ENCODE assay signal across 2 cellular contexts in the genomic region with DNA sequence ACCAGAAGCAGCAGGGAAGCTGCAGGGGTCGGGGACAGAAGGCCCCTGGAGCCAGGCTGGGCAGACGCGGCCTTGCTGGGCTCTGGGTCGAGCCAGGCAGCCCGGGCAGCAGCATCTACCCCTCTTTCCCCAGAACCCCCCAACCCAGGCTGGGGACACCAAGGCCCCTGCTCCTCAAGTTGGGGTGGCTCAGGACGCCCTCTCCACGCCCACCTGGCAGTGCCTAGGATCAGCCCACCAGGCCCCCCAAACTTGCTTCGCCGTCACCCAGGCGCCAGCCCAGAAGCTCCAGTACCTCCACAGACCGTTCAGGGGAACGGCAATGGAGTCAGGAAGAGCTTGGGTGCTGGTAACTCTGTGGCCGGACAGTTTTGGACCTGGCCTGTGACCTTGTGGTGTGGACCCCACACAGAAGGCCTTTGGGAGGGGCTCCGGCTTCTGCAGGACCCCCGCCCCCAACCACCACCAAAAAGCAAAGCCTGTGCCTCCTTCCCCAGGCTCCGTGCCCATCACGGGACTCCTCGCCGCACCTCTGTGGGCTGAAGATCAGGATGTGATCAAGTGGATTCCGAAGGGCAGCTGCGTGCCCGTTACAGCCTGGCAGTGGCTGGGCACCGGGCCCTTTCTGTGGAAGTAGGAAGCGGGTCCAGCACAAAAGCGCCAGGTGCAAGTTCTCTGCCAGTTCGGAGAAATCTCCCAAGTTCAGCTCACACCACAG.
TF ChIP-seq lines count a peak whose summit lies in the region.

No MANE protein-coding gene starts in this region.

TF ChIP-seq in A549, 52 proteins besides CTCF, POLR2A, EP300 and RAD21 (continued from another document):
- TF ChIP-seq, protein P1, sequence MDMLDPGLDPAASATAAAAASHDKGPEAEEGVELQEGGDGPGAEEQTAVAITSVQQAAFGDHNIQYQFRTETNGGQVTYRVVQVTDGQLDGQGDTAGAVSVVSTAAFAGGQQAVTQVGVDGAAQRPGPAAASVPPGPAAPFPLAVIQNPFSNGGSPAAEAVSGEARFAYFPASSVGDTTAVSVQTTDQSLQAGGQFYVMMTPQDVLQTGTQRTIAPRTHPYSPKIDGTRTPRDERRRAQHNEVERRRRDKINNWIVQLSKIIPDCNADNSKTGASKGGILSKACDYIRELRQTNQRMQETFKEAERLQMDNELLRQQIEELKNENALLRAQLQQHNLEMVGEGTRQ (IDR thresholded peaks at IDR 0.05) = no peak
- no peak for TF ChIP-seq POLR2AphosphoS2 (conservative IDR thresholded peaks at IDR 0.05; ENCODE audit: low read length)
- TF ChIP-seq GATA3 (IDR thresholded peaks at IDR 0.05; ENCODE audit: borderline replicate concordance) = no peak
- TF ChIP-seq, protein P2, sequence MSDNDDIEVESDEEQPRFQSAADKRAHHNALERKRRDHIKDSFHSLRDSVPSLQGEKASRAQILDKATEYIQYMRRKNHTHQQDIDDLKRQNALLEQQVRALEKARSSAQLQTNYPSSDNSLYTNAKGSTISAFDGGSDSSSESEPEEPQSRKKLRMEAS (IDR thresholded peaks at IDR 0.05) = no peak
- no peak for TF ChIP-seq RCOR1 (IDR thresholded peaks at IDR 0.05; ENCODE audit: low read depth, low read length)
- no peak for TF ChIP-seq MAFK (IDR thresholded peaks at IDR 0.05; ENCODE audit: partially characterized antibody)
- TF ChIP-seq, protein P3, sequence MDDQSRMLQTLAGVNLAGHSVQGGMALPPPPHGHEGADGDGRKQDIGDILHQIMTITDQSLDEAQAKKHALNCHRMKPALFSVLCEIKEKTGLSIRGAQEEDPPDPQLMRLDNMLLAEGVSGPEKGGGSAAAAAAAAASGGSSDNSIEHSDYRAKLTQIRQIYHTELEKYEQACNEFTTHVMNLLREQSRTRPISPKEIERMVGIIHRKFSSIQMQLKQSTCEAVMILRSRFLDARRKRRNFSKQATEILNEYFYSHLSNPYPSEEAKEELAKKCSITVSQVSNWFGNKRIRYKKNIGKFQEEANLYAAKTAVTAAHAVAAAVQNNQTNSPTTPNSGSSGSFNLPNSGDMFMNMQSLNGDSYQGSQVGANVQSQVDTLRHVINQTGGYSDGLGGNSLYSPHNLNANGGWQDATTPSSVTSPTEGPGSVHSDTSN (IDR thresholded peaks at IDR 0.05) = no peak
- TF ChIP-seq CBX8 (IDR thresholded peaks at IDR 0.05) = no peak
- TF ChIP-seq, protein P4, sequence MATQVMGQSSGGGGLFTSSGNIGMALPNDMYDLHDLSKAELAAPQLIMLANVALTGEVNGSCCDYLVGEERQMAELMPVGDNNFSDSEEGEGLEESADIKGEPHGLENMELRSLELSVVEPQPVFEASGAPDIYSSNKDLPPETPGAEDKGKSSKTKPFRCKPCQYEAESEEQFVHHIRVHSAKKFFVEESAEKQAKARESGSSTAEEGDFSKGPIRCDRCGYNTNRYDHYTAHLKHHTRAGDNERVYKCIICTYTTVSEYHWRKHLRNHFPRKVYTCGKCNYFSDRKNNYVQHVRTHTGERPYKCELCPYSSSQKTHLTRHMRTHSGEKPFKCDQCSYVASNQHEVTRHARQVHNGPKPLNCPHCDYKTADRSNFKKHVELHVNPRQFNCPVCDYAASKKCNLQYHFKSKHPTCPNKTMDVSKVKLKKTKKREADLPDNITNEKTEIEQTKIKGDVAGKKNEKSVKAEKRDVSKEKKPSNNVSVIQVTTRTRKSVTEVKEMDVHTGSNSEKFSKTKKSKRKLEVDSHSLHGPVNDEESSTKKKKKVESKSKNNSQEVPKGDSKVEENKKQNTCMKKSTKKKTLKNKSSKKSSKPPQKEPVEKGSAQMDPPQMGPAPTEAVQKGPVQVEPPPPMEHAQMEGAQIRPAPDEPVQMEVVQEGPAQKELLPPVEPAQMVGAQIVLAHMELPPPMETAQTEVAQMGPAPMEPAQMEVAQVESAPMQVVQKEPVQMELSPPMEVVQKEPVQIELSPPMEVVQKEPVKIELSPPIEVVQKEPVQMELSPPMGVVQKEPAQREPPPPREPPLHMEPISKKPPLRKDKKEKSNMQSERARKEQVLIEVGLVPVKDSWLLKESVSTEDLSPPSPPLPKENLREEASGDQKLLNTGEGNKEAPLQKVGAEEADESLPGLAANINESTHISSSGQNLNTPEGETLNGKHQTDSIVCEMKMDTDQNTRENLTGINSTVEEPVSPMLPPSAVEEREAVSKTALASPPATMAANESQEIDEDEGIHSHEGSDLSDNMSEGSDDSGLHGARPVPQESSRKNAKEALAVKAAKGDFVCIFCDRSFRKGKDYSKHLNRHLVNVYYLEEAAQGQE (IDR thresholded peaks at IDR 0.05) = no peak
- TF ChIP-seq FOSB (CRISPR knock-in tag; IDR thresholded peaks at IDR 0.05) = no peak
- no peak for TF ChIP-seq KDM1A (IDR thresholded peaks at IDR 0.05; ENCODE audit: low read depth)
TF ChIP-seq in A549: peak in this region for 0.

TF ChIP-seq in HCT116, 20 proteins besides CTCF, POLR2A, EP300 and RAD21 (continued from another document):
- TF ChIP-seq, protein P4 (IDR thresholded peaks at IDR 0.05; ENCODE audit: low read depth) = no peak
- TF ChIP-seq EZH2phosphoT487 (IDR thresholded peaks at IDR 0.05; ENCODE audit: borderline replicate concordance) = no peak
- no peak for TF ChIP-seq CEBPB (IDR thresholded peaks at IDR 0.05; ENCODE audit: low read depth)
- TF ChIP-seq, protein P2 (IDR thresholded peaks at IDR 0.05) = no peak
- TF ChIP-seq YY1 (IDR thresholded peaks at IDR 0.05; ENCODE audit: extremely low read depth, insufficient replicate concordance, low read depth, low read length) = no peak
- no peak for TF ChIP-seq ELF1 (IDR thresholded peaks at IDR 0.05; ENCODE audit: borderline replicate concordance, low read depth)
- TF ChIP-seq CBX3 (IDR thresholded peaks at IDR 0.05; ENCODE audit: low read depth) = no peak
- no peak for TF ChIP-seq TCF7L2 (IDR thresholded peaks at IDR 0.05; ENCODE audit: borderline replicate concordance, extremely low read depth, insufficient read depth, insufficient read length)
- TF ChIP-seq, protein P5, sequence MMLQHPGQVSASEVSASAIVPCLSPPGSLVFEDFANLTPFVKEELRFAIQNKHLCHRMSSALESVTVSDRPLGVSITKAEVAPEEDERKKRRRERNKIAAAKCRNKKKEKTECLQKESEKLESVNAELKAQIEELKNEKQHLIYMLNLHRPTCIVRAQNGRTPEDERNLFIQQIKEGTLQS (IDR thresholded peaks at IDR 0.05) = no peak
TF ChIP-seq in HCT116: peak in this region for 0.
